ENCODE assay signal across 27 cellular contexts in the genomic region with DNA sequence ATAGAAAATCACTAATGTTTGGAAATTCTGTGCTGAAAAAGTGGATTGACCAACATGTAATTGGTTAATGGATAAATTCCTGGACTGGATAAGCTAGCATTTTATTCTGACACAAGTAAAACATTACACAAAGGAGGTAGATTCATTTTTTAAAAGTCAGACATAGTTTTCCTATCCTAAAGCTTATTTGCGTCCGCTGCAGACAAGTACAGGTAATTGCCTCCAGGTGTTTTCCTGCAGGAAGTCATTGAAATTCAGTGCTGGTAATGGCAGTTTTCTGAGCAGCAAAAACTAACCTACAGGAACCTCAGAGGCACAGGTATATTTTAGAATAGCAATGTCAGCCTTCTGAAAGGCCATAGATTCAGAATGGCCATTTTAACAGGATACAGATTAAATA.
"Had no signal": no experiment of that assay in that cellular context is flagged by ENCODE, and none has a peak within 500 bp of the region (broad histone marks: within the 10 kb centered on the region; RNA-seq: fewer than 3 reads in every experiment).

No MANE protein-coding gene starts in this region.

- H3K4me3 Mint-ChIP-seq: activated CD4-positive, alpha-beta memory T cell treated with anti-CD3 and anti-CD28 coated beads for 36 hours; activated CD4-positive, alpha-beta T cell treated with anti-CD3 and anti-CD28 coated beads, Interleukin-2, amount 10 ng/mL, durations not matched to agents 24 days and 14 days; activated T-cell treated with anti-CD3 and anti-CD28 coated beads, Interleukin-2, amount 50 U/mL, for 4 hours; activated T-helper 17 cell treated with anti-CD3 and anti-CD28 coated beads, Interleukin-2, amount 50 U/mL, for 72 hours; immature natural killer cell; naive thymus-derived CD8-positive, alpha-beta T cell; neural progenitor cell had no signal

- H3K27ac Mint-ChIP-seq: activated CD4-positive, alpha-beta memory T cell treated with anti-CD3 and anti-CD28 coated beads for 36 hours; activated CD4-positive, alpha-beta T cell treated with anti-CD3 and anti-CD28 coated beads, Interleukin-2, amount 10 ng/mL, durations not matched to agents 24 days and 14 days; activated T-helper 17 cell treated with anti-CD3 and anti-CD28 coated beads, Interleukin-2, amount 50 U/mL, for 72 hours; immature natural killer cell; naive thymus-derived CD8-positive, alpha-beta T cell; neural progenitor cell had no signal

- H3K9me3 ChIP-seq: breast epithelium, heart left ventricle, right atrium auricular region, suprapubic skin, tibial artery had no signal

- H3K27ac ChIP-seq: breast epithelium, heart left ventricle, neural progenitor cell, right atrium auricular region, suprapubic skin, tibial artery, WERI-Rb-1 had no signal

- H3K4me1 ChIP-seq: breast epithelium, heart left ventricle, neural progenitor cell, right atrium auricular region, suprapubic skin, tibial artery had no signal

- H3K9me3 Mint-ChIP-seq: activated CD4-positive, alpha-beta memory T cell treated with anti-CD3 and anti-CD28 coated beads for 36 hours; activated CD4-positive, alpha-beta T cell treated with anti-CD3 and anti-CD28 coated beads, Interleukin-2, amount 10 ng/mL, durations not matched to agents 24 days and 14 days; activated T-cell treated with anti-CD3 and anti-CD28 coated beads, Interleukin-2, amount 50 U/mL, for 4 hours; immature natural killer cell; naive thymus-derived CD8-positive, alpha-beta T cell; neural progenitor cell had no signal

- DNase-seq: activated CD4-positive, alpha-beta memory T cell treated with anti-CD3 and anti-CD28 coated beads for 36 hours; activated CD4-positive, alpha-beta T cell treated with anti-CD3 and anti-CD28 coated beads, Interleukin-2, amount 10 ng/mL, durations not matched to agents 24 days and 14 days; activated CD4-positive, CD25-positive, alpha-beta regulatory T cell treated with anti-CD3 and anti-CD28 coated beads, Interleukin-2, amount 50 U/mL, for 72 hours; activated CD8-positive, alpha-beta memory T cell treated with anti-CD3 and anti-CD28 coated beads, Interleukin-2, amount 50 U/mL, for 4 hours; activated gamma-delta T cell treated with Interleukin-2 at 50 U/mL for 16 hours; activated naive CD4-positive, alpha-beta T cell treated with anti-CD3 and anti-CD28 coated beads, Interleukin-2, amount 50 U/mL, for 16 hours; activated T-cell treated with anti-CD3 and anti-CD28 coated beads, Interleukin-2, amount 50 U/mL, for 4 hours; amniotic stem cell; central memory CD4-positive, alpha-beta T cell; heart left ventricle; hypothalamus; immature natural killer cell; kidney; midbrain; naive thymus-derived CD8-positive, alpha-beta T cell; occipital lobe; stimulated activated CD4-positive, alpha-beta T cell treated with anti-CD3 and anti-CD28 coated beads, Interleukin-15, amount 100 ng/mL, for 24 hours; stimulated activated CD4-positive, alpha-beta T cell treated with anti-CD3 and anti-CD28 coated beads, Interleukin-2, amount 100 ng/mL, for 24 hours; stimulated activated naive CD4-positive, alpha-beta T cell; T-helper 9 cell; tibial artery; WERI-Rb-1 had no signal

- H3K36me3 ChIP-seq: breast epithelium, heart left ventricle, neural progenitor cell, right atrium auricular region, suprapubic skin, tibial artery, WERI-Rb-1 had no signal

- H3K4me1 Mint-ChIP-seq: activated T-helper 17 cell treated with anti-CD3 and anti-CD28 coated beads, Interleukin-2, amount 50 U/mL, for 72 hours; immature natural killer cell; neural progenitor cell had no signal

- H3K4me3 ChIP-seq: breast epithelium, heart left ventricle, neural progenitor cell, right atrium auricular region, suprapubic skin, tibial artery had no signal

- H3K27me3 Mint-ChIP-seq: activated CD4-positive, alpha-beta T cell treated with anti-CD3 and anti-CD28 coated beads, Interleukin-2, amount 10 ng/mL, durations not matched to agents 24 days and 14 days; naive thymus-derived CD8-positive, alpha-beta T cell had no signal

- H3K4me2 ChIP-seq: neural progenitor cell had no signal

- H3K27me3 ChIP-seq: breast epithelium, heart left ventricle, neural progenitor cell, right atrium auricular region, suprapubic skin, tibial artery had no signal

- H2AFZ ChIP-seq: neural progenitor cell had no signal

- H3K36me3 Mint-ChIP-seq: activated CD4-positive, alpha-beta memory T cell treated with anti-CD3 and anti-CD28 coated beads for 36 hours; immature natural killer cell; neural progenitor cell had no signal

- ATAC-seq: activated T-cell treated with anti-CD3 and anti-CD28 coated beads, Interleukin-2, amount 50 U/mL, for 4 hours; activated T-helper 17 cell treated with anti-CD3 and anti-CD28 coated beads, Interleukin-2, amount 50 U/mL, for 72 hours; heart left ventricle; naive thymus-derived CD8-positive, alpha-beta T cell had no signal
